In the genomic region with DNA sequence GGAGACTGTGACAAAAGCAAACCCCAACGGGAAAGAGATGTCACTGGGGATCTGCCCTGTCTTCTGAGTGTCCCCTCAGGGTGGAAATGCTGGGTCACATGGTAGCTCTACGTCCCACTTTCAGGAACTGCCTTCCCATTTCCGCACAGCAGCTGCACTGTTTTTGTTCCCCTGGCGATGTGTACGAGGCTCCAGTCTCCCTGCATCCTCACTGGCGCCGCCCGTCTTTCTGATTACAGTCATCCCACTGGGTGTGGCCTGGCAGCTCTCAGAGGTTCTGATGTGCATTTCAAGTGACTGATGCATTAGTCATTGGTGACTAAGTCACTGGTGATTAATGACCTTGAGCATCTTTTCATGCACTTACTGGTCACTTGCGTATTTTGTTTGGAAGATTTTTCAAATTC, we compare ENCODE assay signal across 9 cellular contexts. TPM values are rescaled to one million over a fixed set of nuclear protein-coding genes. Genes with fewer than 3 reads are reported as not detected.
DNase-seq lines count a peak whose midpoint lies in the region; ATAC-seq, FAIRE-seq and TF ChIP-seq lines count a peak whose summit lies in the region.
"Had no signal": no experiment of that assay in that cellular context is flagged by ENCODE, and none has a peak within 500 bp of the region (broad histone marks: within the 10 kb centered on the region; RNA-seq: fewer than 3 reads in every experiment).

No MANE protein-coding gene starts in this region.

- in situ Hi-C loops in astrocyte of the spinal cord (cut with HindIII; ENCODE audit: low sequenced_read_pairs) (no loop called here), GM13977 (cut with MboI; ENCODE audit: low pct_unique_long_range_greater_than_20kb, low sequenced_read_pairs, unreplicated experiment) (no loop called here)

- peaks cover 14% of the 10 kb centered on the region for H3K79me2 ChIP-seq in keratinocyte (ENCODE audit: control insufficient read depth, insufficient read depth, low read length)

- H3K27ac ChIP-seq in keratinocyte (ENCODE audit: control insufficient read depth, insufficient read depth, low read length), result peak overlapping the region; percentile 63
- H3K27ac ChIP-seq: neutrophil had no signal

- H2AFZ ChIP-seq in keratinocyte (ENCODE audit: control insufficient read depth, low read length), result peak overlapping the region; percentile 8

- ATAC-seq in HG02678 (IDR thresholded peaks at IDR 0.05; ENCODE audit: unreplicated experiment), result no peak

- TF ChIP-seq CTCF in astrocyte of the spinal cord (IDR thresholded peaks at IDR 0.05; ENCODE audit: low read depth, low read length) (no peak), keratinocyte (optimal IDR thresholded peaks at IDR 0.05 in 1 of 3, IDR thresholded peaks at IDR 0.05 in 1 of 3, conservative IDR thresholded peaks at IDR 0.05 in 1 of 3; ENCODE audit: extremely low read depth in 1 of 3, insufficient read depth in 2 of 3, low read length in 3 of 3) (no peak), GM13977 (IDR thresholded peaks at IDR 0.05; ENCODE audit: extremely low read depth, insufficient read depth, missing control alignments) (no peak)

- H3K9me1 ChIP-seq in keratinocyte (ENCODE audit: control insufficient read depth, extremely low read depth, insufficient read depth, low read length), result no peaks in the 10 kb centered on the region

- no peak overlapping the region for H3K4me3 ChIP-seq in astrocyte of the spinal cord (ENCODE audit: low read depth, low read length)
- no peak overlapping the region for H3K4me3 ChIP-seq in keratinocyte (ENCODE audit: control insufficient read depth in 2 of 3, extremely low read depth in 1 of 3, insufficient read depth in 2 of 3, low read depth in 1 of 3, low read length in 3 of 3)
- no peak overlapping the region for H3K4me3 ChIP-seq in H7 (ENCODE audit: insufficient read depth, low read depth, low read length)

- FAIRE-seq in RCC 7860 (lab: Jason Lieb, UNC), result peak; percentile 97
- FAIRE-seq in keratinocyte (lab: Jason Lieb, UNC), result peak; percentile 98

- H3K4me2 ChIP-seq in keratinocyte (ENCODE audit: control insufficient read depth, extremely low read depth, insufficient read depth, low read depth, low read length), result peak overlapping the region; percentile 33

- H3K27me3 ChIP-seq in keratinocyte (ENCODE audit: control insufficient read depth, extremely low read depth, insufficient read depth, low read length), result no peaks in the 10 kb centered on the region
- no peaks in the 10 kb centered on the region for H3K27me3 ChIP-seq in H7 (ENCODE audit: control insufficient read depth, insufficient read depth, low read length)
- H3K27me3 ChIP-seq: neutrophil had no signal

- peaks cover 18 to 41% of the 10 kb centered on the region in 2 experiments for H3K36me3 ChIP-seq in keratinocyte (ENCODE audit: control insufficient read depth in 2 of 2, extremely low read depth in 1 of 2, insufficient read depth in 2 of 2, low read length in 2 of 2)
- peaks cover 24% of the 10 kb centered on the region for H3K36me3 ChIP-seq in H7 (replicated peaks; ENCODE audit: control insufficient read depth, insufficient read depth, low read length)

- no peaks in the 10 kb centered on the region for H4K20me1 ChIP-seq in keratinocyte (ENCODE audit: control insufficient read depth, extremely low read depth, insufficient read depth, low read length)

- H3K4me1 ChIP-seq in keratinocyte (ENCODE audit: control insufficient read depth, extremely low read depth, insufficient read depth, low read length), result peaks cover 12% of the 10 kb centered on the region

- H3K9ac ChIP-seq in keratinocyte (ENCODE audit: control insufficient read depth, extremely low read depth, insufficient read depth, low read length), result peak overlapping the region; percentile 6

- dilution Hi-C loops in keratinocyte (cut with MboI; ENCODE audit: extremely low pct_ligation_motif_present, low sequenced_read_pairs), result no loop called here

- DNase-seq in EH (ENCODE audit: low read depth) (peak; percentile 100), RCC 7860 (ENCODE audit: low spot score) (peak; percentile 97), astrocyte of the spinal cord (ENCODE audit: low read depth, low spot score) (peak; percentile 99), keratinocyte (ENCODE audit: low read depth, low spot score) (peak; percentile 91), GM13977 (ENCODE audit: low spot score) (no peak), H7 (no peak)
- peak; percentile 78 for DNase-seq in stimulated activated CD4-positive, alpha-beta T cell treated with anti-CD3 and anti-CD28 coated beads, Interleukin-4, amount 100 ng/mL, for 24 hours

- no peaks in the 10 kb centered on the region for H3K9me3 ChIP-seq in keratinocyte (ENCODE audit: control insufficient read depth, low read depth, low read length)
- H3K9me3 ChIP-seq: neutrophil had no signal

RNA-seq across cellular contexts. Expression of a gene that starts 21.2 kb away (rescaled TPM):
- polyA plus RNA-seq in keratinocyte, result 52.7 to 76.5 TPM (median 64.8 TPM) in 3 replicates
- 21.2 TPM for polyA plus RNA-seq in keratinocyte (2011; ENCODE audit: low read depth)
- 29.7 and 49.2 TPM in 2 replicates for polyA plus RNA-seq in keratinocyte (2011; cell fraction: cytosol; rRNA removed)
- 87.9 and 106 TPM in 2 replicates for polyA plus RNA-seq in keratinocyte (2011; cell fraction: nucleus; rRNA removed)
- 31.4 and 32.0 TPM in 2 replicates for polyA plus RNA-seq in keratinocyte (2012; ENCODE audit: low replicate concordance)
- 18.6 to 45.0 TPM (median 39.5 TPM) in 3 replicates for polyA minus RNA-seq in keratinocyte
- 15.5 TPM for polyA minus RNA-seq in keratinocyte (2011; cell fraction: cytosol; rRNA and poly(A)+ RNA removed)
- polyA minus RNA-seq in keratinocyte (2011; cell fraction: nucleus; rRNA and poly(A)+ RNA removed), result 30.6 and 42.4 TPM in 2 replicates
- 73.6 and 82.1 TPM in 2 replicates for total RNA-seq in H7 (2014; rRNA removed; shearing (Covaris generic))

RNA-seq across cellular contexts. Expression of a gene that starts 22.1 kb away (rescaled TPM):
- 35.8 to 69.3 TPM (median 57.3 TPM) in 3 replicates for polyA plus RNA-seq in keratinocyte
- 41.4 TPM for polyA plus RNA-seq in keratinocyte (2011; ENCODE audit: low read depth)
- 44.8 and 50.9 TPM in 2 replicates for polyA plus RNA-seq in keratinocyte (2011; cell fraction: cytosol; rRNA removed)
- polyA plus RNA-seq in keratinocyte (2011; cell fraction: nucleus; rRNA removed), result 77.3 and 80.6 TPM in 2 replicates
- 45.1 and 62.0 TPM in 2 replicates for polyA plus RNA-seq in keratinocyte (2012; ENCODE audit: low replicate concordance)
- 41.4 to 53.7 TPM (median 51.3 TPM) in 3 replicates for polyA minus RNA-seq in keratinocyte
- 27.0 TPM for polyA minus RNA-seq in keratinocyte (2011; cell fraction: cytosol; rRNA and poly(A)+ RNA removed)
- 31.8 and 57.9 TPM in 2 replicates for polyA minus RNA-seq in keratinocyte (2011; cell fraction: nucleus; rRNA and poly(A)+ RNA removed)
- total RNA-seq in H7 (2014; rRNA removed; shearing (Covaris generic)), result 109 and 118 TPM in 2 replicates

RNA-seq across cellular contexts. Expression of a gene that starts 28.8 kb away (rescaled TPM):
- polyA plus RNA-seq in keratinocyte, result not detected in 3 replicates
- polyA plus RNA-seq in keratinocyte (2011; ENCODE audit: low read depth), result not detected
- not detected in 2 replicates for polyA plus RNA-seq in keratinocyte (2011; cell fraction: cytosol; rRNA removed)
- not detected in 2 replicates for polyA plus RNA-seq in keratinocyte (2011; cell fraction: nucleus; rRNA removed)
- polyA plus RNA-seq in keratinocyte (2012; ENCODE audit: low replicate concordance), result 0.14 and 0.28 TPM in 2 replicates
- polyA minus RNA-seq in keratinocyte, result not detected in 3 replicates
- not detected for polyA minus RNA-seq in keratinocyte (2011; cell fraction: cytosol; rRNA and poly(A)+ RNA removed)
- polyA minus RNA-seq in keratinocyte (2011; cell fraction: nucleus; rRNA and poly(A)+ RNA removed), result not detected in 2 replicates
- total RNA-seq in H7 (2014; rRNA removed; shearing (Covaris generic)), result not detected in 2 replicates

Comparison
In these comparisons a context has a peak if more than half of its experiments do, and no peak if none do; other contexts are left out.
1. DNase-seq: peak in EH (single experiment), RCC 7860 (single experiment), astrocyte of the spinal cord (single experiment), keratinocyte (single experiment) and stimulated activated CD4-positive, alpha-beta T cell treated with anti-CD3 and anti-CD28 coated beads, Interleukin-4, amount 100 ng/mL, for 24 hours (single experiment); none in GM13977 (single experiment) and H7 (single experiment).